1 cellular context compared by ENCODE assay signal in genomic region chr15:66961407-66961884, GRCh38.
TF ChIP-seq lines count a peak whose summit lies in the region.

No MANE protein-coding gene starts in this region.

TF ChIP-seq in IMR-90, 13 proteins besides CTCF, POLR2A, EP300 and RAD21 (continued from another document):
- no peak for TF ChIP-seq NFE2L2 (IDR thresholded peaks at IDR 0.05; ENCODE audit: low read depth, low read length)
- no peak for TF ChIP-seq MAFK (IDR thresholded peaks at IDR 0.05; ENCODE audit: low read depth, low read length)
- no peak for TF ChIP-seq ELK1 (IDR thresholded peaks at IDR 0.05; ENCODE audit: borderline replicate concordance, low read depth, low read length)
- no peak for TF ChIP-seq RCOR1 (IDR thresholded peaks at IDR 0.05; ENCODE audit: insufficient replicate concordance, low read length)
